In the genomic region with DNA sequence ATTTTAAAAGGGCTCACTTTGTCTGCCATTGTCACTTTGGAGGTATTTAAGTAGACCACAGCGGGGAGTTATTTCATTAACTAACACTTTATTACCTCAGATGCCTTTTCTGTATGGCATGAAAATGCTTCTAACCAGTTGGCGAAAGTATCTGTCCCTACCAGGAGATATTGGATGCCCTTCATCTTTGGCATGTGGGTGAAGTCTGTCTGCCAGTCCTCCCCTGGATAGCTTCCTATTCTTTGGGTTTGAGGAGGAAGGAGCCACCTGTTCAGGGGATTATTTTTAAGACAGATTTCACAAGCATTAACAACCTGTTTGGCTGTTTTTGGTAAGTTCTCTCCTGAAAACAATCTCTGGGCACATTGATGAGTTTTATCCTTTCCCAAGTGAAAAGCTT, we compare ENCODE assay signal across 39 cellular contexts. TPM values are rescaled to one million over a fixed set of nuclear protein-coding genes. Genes with fewer than 3 reads are reported as not detected.
"Had no signal": no experiment of that assay in that cellular context is flagged by ENCODE, and none has a peak within 500 bp of the region (broad histone marks: within the 10 kb centered on the region; RNA-seq: fewer than 3 reads in every experiment).

No MANE protein-coding gene starts in this region.

- H3K27ac Mint-ChIP-seq: activated naive CD4-positive, alpha-beta T cell treated with anti-CD3 and anti-CD28 coated beads for 36 hours; activated naive CD4-positive, alpha-beta T cell treated with anti-CD3 and anti-CD28 coated beads, Interleukin-2, amount 10 ng/mL, durations not matched to agents 7 days and 5 days; activated naive CD4-positive, alpha-beta T cell treated with anti-CD3 and anti-CD28 coated beads, Interleukin-2, amount 50 U/mL, for 24 hours; activated naive CD4-positive, alpha-beta T cell treated with anti-CD3 and anti-CD28 coated beads, Interleukin-2, amount 50 U/mL, for 72 hours; activated naive CD8-positive, alpha-beta T cell; activated naive CD8-positive, alpha-beta T cell treated with anti-CD3 and anti-CD28 coated beads for 36 hours; activated naive CD8-positive, alpha-beta T cell treated with anti-CD3 and anti-CD28 coated beads, Interleukin-2, amount 10 ng/mL, durations not matched to agents 7 days and 5 days; activated naive CD8-positive, alpha-beta T cell treated with anti-CD3 and anti-CD28 coated beads, Interleukin-2, amount 50 U/mL, for 24 hours; activated T-cell treated with anti-CD3 and anti-CD28 coated beads, Interleukin-2, amount 50 U/mL, for 24 hours; activated T-cell treated with anti-CD3 and anti-CD28 coated beads, Interleukin-2, amount 50 U/mL, for 72 hours; activated T-helper 1 cell treated with anti-CD3 and anti-CD28 coated beads, Interleukin-12 subunit alpha, Interleukin-12 subunit beta, Interleukin-2, Interleukin-4 antibody, amounts not matched to agents 30 ng/mL and 10 ng/mL and 1 ng/mL, durations not matched to agents 14 hours and 24 hours and 36 hours; activated T-helper 17 cell treated with anti-CD3 and anti-CD28 coated beads, Interleukin-2, amount 50 U/mL, for 72 hours; activated T-helper 2 cell treated with anti-CD3 and anti-CD28 coated beads, Interferon-gamma antibody, Interleukin-2, Interleukin-4, amounts not matched to agents 10 μg/mL and 5 μg/mL and 100 μg/mL, durations not matched to agents 14 hours and 24 hours and 36 hours; brain had no signal

- H3K4me3 Mint-ChIP-seq: activated naive CD4-positive, alpha-beta T cell treated with anti-CD3 and anti-CD28 coated beads for 36 hours; activated naive CD4-positive, alpha-beta T cell treated with anti-CD3 and anti-CD28 coated beads, Interleukin-2, amount 10 ng/mL, durations not matched to agents 7 days and 5 days; activated naive CD4-positive, alpha-beta T cell treated with anti-CD3 and anti-CD28 coated beads, Interleukin-2, amount 50 U/mL, for 24 hours; activated naive CD8-positive, alpha-beta T cell; activated naive CD8-positive, alpha-beta T cell treated with anti-CD3 and anti-CD28 coated beads for 36 hours; activated naive CD8-positive, alpha-beta T cell treated with anti-CD3 and anti-CD28 coated beads, Interleukin-2, amount 10 ng/mL, durations not matched to agents 7 days and 5 days; activated naive CD8-positive, alpha-beta T cell treated with anti-CD3 and anti-CD28 coated beads, Interleukin-2, amount 50 U/mL, for 24 hours; activated T-cell treated with anti-CD3 and anti-CD28 coated beads, Interleukin-2, amount 50 U/mL, for 24 hours; activated T-cell treated with anti-CD3 and anti-CD28 coated beads, Interleukin-2, amount 50 U/mL, for 4 hours; activated T-cell treated with anti-CD3 and anti-CD28 coated beads, Interleukin-2, amount 50 U/mL, for 72 hours; activated T-helper 1 cell treated with anti-CD3 and anti-CD28 coated beads, Interleukin-12 subunit alpha, Interleukin-12 subunit beta, Interleukin-2, Interleukin-4 antibody, amounts not matched to agents 30 ng/mL and 10 ng/mL and 1 ng/mL, durations not matched to agents 14 hours and 24 hours and 36 hours; activated T-helper 17 cell treated with anti-CD3 and anti-CD28 coated beads, Interleukin-2, amount 50 U/mL, for 72 hours; brain; central memory CD8-positive, alpha-beta T cell had no signal

- H3K4me1 Mint-ChIP-seq: activated naive CD4-positive, alpha-beta T cell treated with anti-CD3 and anti-CD28 coated beads, Interleukin-2, amount 10 ng/mL, durations not matched to agents 7 days and 5 days; activated naive CD4-positive, alpha-beta T cell treated with anti-CD3 and anti-CD28 coated beads, Interleukin-2, amount 50 U/mL, for 24 hours; activated naive CD8-positive, alpha-beta T cell treated with anti-CD3 and anti-CD28 coated beads for 36 hours; activated naive CD8-positive, alpha-beta T cell treated with anti-CD3 and anti-CD28 coated beads, Interleukin-2, amount 10 ng/mL, durations not matched to agents 7 days and 5 days; activated naive CD8-positive, alpha-beta T cell treated with anti-CD3 and anti-CD28 coated beads, Interleukin-2, amount 50 U/mL, for 24 hours; activated T-helper 17 cell treated with anti-CD3 and anti-CD28 coated beads, Interleukin-2, amount 50 U/mL, for 72 hours; brain; central memory CD8-positive, alpha-beta T cell had no signal

- DNase-seq: activated effector memory CD4-positive, alpha-beta T cell treated with anti-CD3 and anti-CD28 coated beads, Interleukin-2, amount 50 U/mL, for 16 hours; activated effector memory CD4-positive, alpha-beta T cell treated with Interleukin-2 at 50 U/mL for 16 hours; activated gamma-delta T cell; activated gamma-delta T cell treated with Interleukin-2 at 50 U/mL for 16 hours; activated naive CD4-positive, alpha-beta T cell; activated naive CD4-positive, alpha-beta T cell treated with anti-CD3 and anti-CD28 coated beads for 36 hours; activated naive CD4-positive, alpha-beta T cell treated with anti-CD3 and anti-CD28 coated beads, Interleukin-2, amount 10 ng/mL, durations not matched to agents 7 days and 5 days; activated naive CD4-positive, alpha-beta T cell treated with anti-CD3 and anti-CD28 coated beads, Interleukin-2, amount 50 U/mL, for 16 hours; activated naive CD4-positive, alpha-beta T cell treated with Interleukin-2 at 50 U/mL for 16 hours; activated naive CD8-positive, alpha-beta T cell treated with anti-CD3 and anti-CD28 coated beads for 36 hours; activated naive CD8-positive, alpha-beta T cell treated with anti-CD3 and anti-CD28 coated beads, Interleukin-2, amount 10 ng/mL, durations not matched to agents 7 days and 5 days; activated naive CD8-positive, alpha-beta T cell treated with anti-CD3 and anti-CD28 coated beads, Interleukin-2, amount 50 U/mL, for 24 hours; activated T-cell treated with anti-CD3 and anti-CD28 coated beads, Interleukin-2, amount 50 U/mL, for 1 hour; activated T-cell treated with anti-CD3 and anti-CD28 coated beads, Interleukin-2, amount 50 U/mL, for 24 hours; activated T-cell treated with anti-CD3 and anti-CD28 coated beads, Interleukin-2, amount 50 U/mL, for 4 hours; activated T-cell treated with anti-CD3 and anti-CD28 coated beads, Interleukin-2, amount 50 U/mL, for 48 hours; activated T-cell treated with anti-CD3 and anti-CD28 coated beads, Interleukin-2, amount 50 U/mL, for 72 hours; adrenal gland; amniotic stem cell; amygdala; anterior cingulate cortex; aorta; body of pancreas; brain microvascular endothelial cell; central memory CD4-positive, alpha-beta T cell had no signal

- H3K9me3 Mint-ChIP-seq: activated naive CD4-positive, alpha-beta T cell treated with anti-CD3 and anti-CD28 coated beads for 36 hours; activated naive CD4-positive, alpha-beta T cell treated with anti-CD3 and anti-CD28 coated beads, Interleukin-2, amount 10 ng/mL, durations not matched to agents 7 days and 5 days; activated naive CD4-positive, alpha-beta T cell treated with anti-CD3 and anti-CD28 coated beads, Interleukin-2, amount 50 U/mL, for 24 hours; activated naive CD4-positive, alpha-beta T cell treated with anti-CD3 and anti-CD28 coated beads, Interleukin-2, amount 50 U/mL, for 72 hours; activated naive CD8-positive, alpha-beta T cell treated with anti-CD3 and anti-CD28 coated beads for 36 hours; activated naive CD8-positive, alpha-beta T cell treated with anti-CD3 and anti-CD28 coated beads, Interleukin-2, amount 10 ng/mL, durations not matched to agents 7 days and 5 days; activated naive CD8-positive, alpha-beta T cell treated with anti-CD3 and anti-CD28 coated beads, Interleukin-2, amount 50 U/mL, for 24 hours; activated T-cell treated with anti-CD3 and anti-CD28 coated beads, Interleukin-2, amount 50 U/mL, for 24 hours; activated T-cell treated with anti-CD3 and anti-CD28 coated beads, Interleukin-2, amount 50 U/mL, for 4 hours; activated T-cell treated with anti-CD3 and anti-CD28 coated beads, Interleukin-2, amount 50 U/mL, for 72 hours; activated T-helper 1 cell treated with anti-CD3 and anti-CD28 coated beads, Interleukin-12 subunit alpha, Interleukin-12 subunit beta, Interleukin-2, Interleukin-4 antibody, amounts not matched to agents 30 ng/mL and 10 ng/mL and 1 ng/mL, durations not matched to agents 14 hours and 24 hours and 36 hours; activated T-helper 17 cell treated with anti-CD3 and anti-CD28 coated beads, Interleukin-2, amount 50 U/mL, for 72 hours; activated T-helper 2 cell treated with anti-CD3 and anti-CD28 coated beads, Interferon-gamma antibody, Interleukin-2, Interleukin-4, amounts not matched to agents 10 μg/mL and 5 μg/mL and 100 μg/mL, durations not matched to agents 14 hours and 24 hours and 36 hours; brain; central memory CD8-positive, alpha-beta T cell had no signal

- ATAC-seq: activated naive CD4-positive, alpha-beta T cell treated with anti-CD3 and anti-CD28 coated beads, Interleukin-2, amount 50 U/mL, for 72 hours; activated naive CD8-positive, alpha-beta T cell treated with anti-CD3 and anti-CD28 coated beads, Interleukin-2, amount 50 U/mL, for 24 hours; activated T-cell treated with anti-CD3 and anti-CD28 coated beads, Interleukin-2, amount 50 U/mL, for 4 hours; activated T-cell treated with anti-CD3 and anti-CD28 coated beads, Interleukin-2, amount 50 U/mL, for 72 hours; activated T-helper 17 cell treated with anti-CD3 and anti-CD28 coated beads, Interleukin-2, amount 50 U/mL, for 72 hours; body of pancreas had no signal

- H3K27me3 Mint-ChIP-seq: activated naive CD4-positive, alpha-beta T cell treated with anti-CD3 and anti-CD28 coated beads, Interleukin-2, amount 10 ng/mL, durations not matched to agents 7 days and 5 days had no signal

- H3K36me3 Mint-ChIP-seq: activated naive CD4-positive, alpha-beta T cell treated with anti-CD3 and anti-CD28 coated beads, Interleukin-2, amount 10 ng/mL, durations not matched to agents 7 days and 5 days; activated naive CD4-positive, alpha-beta T cell treated with anti-CD3 and anti-CD28 coated beads, Interleukin-2, amount 50 U/mL, for 24 hours; activated naive CD4-positive, alpha-beta T cell treated with anti-CD3 and anti-CD28 coated beads, Interleukin-2, amount 50 U/mL, for 72 hours; activated naive CD8-positive, alpha-beta T cell; activated naive CD8-positive, alpha-beta T cell treated with anti-CD3 and anti-CD28 coated beads for 36 hours; activated naive CD8-positive, alpha-beta T cell treated with anti-CD3 and anti-CD28 coated beads, Interleukin-2, amount 10 ng/mL, durations not matched to agents 7 days and 5 days; brain had no signal

RNA-seq across cellular contexts. Expression of gene MS4A6E, which starts 17.1 kb away (rescaled TPM):
- total RNA-seq: activated naive CD4-positive, alpha-beta T cell treated with anti-CD3 and anti-CD28 coated beads for 36 hours; activated naive CD4-positive, alpha-beta T cell treated with anti-CD3 and anti-CD28 coated beads, Interleukin-2, amount 50 U/mL, for 72 hours; activated naive CD8-positive, alpha-beta T cell treated with anti-CD3 and anti-CD28 coated beads for 36 hours; activated naive CD8-positive, alpha-beta T cell treated with anti-CD3 and anti-CD28 coated beads, Interleukin-2, amount 10 ng/mL, durations not matched to agents 7 days and 5 days; activated T-cell treated with anti-CD3 and anti-CD28 coated beads, Interleukin-2, amount 50 U/mL, for 4 hours; activated T-cell treated with anti-CD3 and anti-CD28 coated beads, Interleukin-2, amount 50 U/mL, for 72 hours; activated T-helper 1 cell treated with anti-CD3 and anti-CD28 coated beads, Interleukin-12 subunit alpha, Interleukin-12 subunit beta, Interleukin-2, Interleukin-4 antibody, amounts not matched to agents 30 ng/mL and 10 ng/mL and 1 ng/mL, durations not matched to agents 14 hours and 24 hours and 36 hours; activated T-helper 17 cell treated with anti-CD3 and anti-CD28 coated beads, Interleukin-2, amount 50 U/mL, for 72 hours; activated T-helper 2 cell treated with anti-CD3 and anti-CD28 coated beads, Interferon-gamma antibody, Interleukin-2, Interleukin-4, amounts not matched to agents 10 μg/mL and 5 μg/mL and 100 μg/mL, durations not matched to agents 14 hours and 24 hours and 36 hours; adrenal gland; ascending aorta; astrocyte; body of pancreas; bronchial epithelial cell; cardiac muscle cell; cardiac septum; chondrocyte had no signal

RNA-seq across cellular contexts. Expression of gene MS4A7, which starts 34.2 kb away (rescaled TPM):
- total RNA-seq: activated naive CD4-positive, alpha-beta T cell treated with anti-CD3 and anti-CD28 coated beads for 36 hours; activated naive CD4-positive, alpha-beta T cell treated with anti-CD3 and anti-CD28 coated beads, Interleukin-2, amount 50 U/mL, for 72 hours; activated T-cell treated with anti-CD3 and anti-CD28 coated beads, Interleukin-2, amount 50 U/mL, for 72 hours; activated T-helper 1 cell treated with anti-CD3 and anti-CD28 coated beads, Interleukin-12 subunit alpha, Interleukin-12 subunit beta, Interleukin-2, Interleukin-4 antibody, amounts not matched to agents 30 ng/mL and 10 ng/mL and 1 ng/mL, durations not matched to agents 14 hours and 24 hours and 36 hours; activated T-helper 17 cell treated with anti-CD3 and anti-CD28 coated beads, Interleukin-2, amount 50 U/mL, for 72 hours; activated T-helper 2 cell treated with anti-CD3 and anti-CD28 coated beads, Interferon-gamma antibody, Interleukin-2, Interleukin-4, amounts not matched to agents 10 μg/mL and 5 μg/mL and 100 μg/mL, durations not matched to agents 14 hours and 24 hours and 36 hours; astrocyte; bronchial epithelial cell; cardiac muscle cell; chondrocyte had no signal

RNA-seq across cellular contexts. Expression of gene MS4A14, which starts 52.1 kb away (rescaled TPM):
- total RNA-seq: activated naive CD4-positive, alpha-beta T cell treated with anti-CD3 and anti-CD28 coated beads for 36 hours; activated naive CD4-positive, alpha-beta T cell treated with anti-CD3 and anti-CD28 coated beads, Interleukin-2, amount 50 U/mL, for 72 hours; activated naive CD8-positive, alpha-beta T cell treated with anti-CD3 and anti-CD28 coated beads for 36 hours; activated T-cell treated with anti-CD3 and anti-CD28 coated beads, Interleukin-2, amount 50 U/mL, for 4 hours; activated T-cell treated with anti-CD3 and anti-CD28 coated beads, Interleukin-2, amount 50 U/mL, for 72 hours; activated T-helper 1 cell treated with anti-CD3 and anti-CD28 coated beads, Interleukin-12 subunit alpha, Interleukin-12 subunit beta, Interleukin-2, Interleukin-4 antibody, amounts not matched to agents 30 ng/mL and 10 ng/mL and 1 ng/mL, durations not matched to agents 14 hours and 24 hours and 36 hours; activated T-helper 17 cell treated with anti-CD3 and anti-CD28 coated beads, Interleukin-2, amount 50 U/mL, for 72 hours; activated T-helper 2 cell treated with anti-CD3 and anti-CD28 coated beads, Interferon-gamma antibody, Interleukin-2, Interleukin-4, amounts not matched to agents 10 μg/mL and 5 μg/mL and 100 μg/mL, durations not matched to agents 14 hours and 24 hours and 36 hours; ascending aorta; astrocyte; bronchial epithelial cell; cardiac muscle cell; chondrocyte had no signal
